In the genomic region with DNA sequence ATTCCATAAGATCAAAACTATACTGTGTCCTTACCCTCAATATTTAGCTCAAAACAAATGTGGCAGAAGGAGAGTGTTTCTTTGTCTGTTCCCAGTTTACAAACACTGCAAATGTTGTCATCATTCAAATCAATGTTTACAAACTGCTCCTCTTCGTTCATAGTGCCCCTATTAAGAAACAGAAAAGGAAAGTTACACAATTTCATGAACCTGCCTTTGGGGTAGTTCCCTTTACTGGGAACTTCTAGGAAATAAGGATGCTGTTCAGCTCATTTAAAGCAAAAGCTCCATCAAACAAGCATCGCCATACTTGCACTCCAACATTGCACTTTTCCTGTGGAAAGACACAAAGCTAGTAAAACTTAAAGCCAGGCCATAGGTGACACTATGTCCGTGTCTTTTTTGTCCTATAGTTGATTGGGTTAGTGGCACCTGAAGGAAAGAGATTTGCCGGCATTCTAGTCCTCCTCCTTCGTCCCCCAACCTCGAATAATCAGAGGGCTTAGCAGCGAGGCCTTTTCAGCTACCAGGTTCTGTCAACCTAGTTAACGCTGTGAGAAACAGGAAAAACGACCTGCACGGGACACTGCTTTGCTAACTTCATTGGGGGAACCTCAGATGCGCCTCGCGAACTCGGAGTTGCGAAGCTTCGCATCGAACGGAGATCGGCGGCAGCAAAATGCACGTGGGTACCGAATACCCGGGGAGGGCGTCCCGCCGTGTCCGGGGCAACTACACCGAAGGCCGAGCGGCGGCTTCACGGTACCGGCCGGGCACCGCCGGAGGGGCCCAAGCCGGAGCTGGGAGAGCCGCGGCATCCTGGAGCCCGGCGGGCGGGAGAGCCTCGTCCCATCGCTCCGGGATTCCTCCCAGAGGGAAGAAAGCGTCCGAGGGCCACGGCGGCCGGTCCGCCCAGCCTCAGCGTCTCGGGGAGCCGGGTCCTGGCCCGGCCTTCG, we compare ENCODE assay signal across 8 cellular contexts. TPM values are rescaled to one million over a fixed set of nuclear protein-coding genes. Genes with fewer than 3 reads are reported as not detected.
A peak's percentile ranks its signal among the peaks of the same experiment; 100 is the strongest.
DNase-seq lines count a peak whose midpoint lies in the region; ATAC-seq and TF ChIP-seq lines count a peak whose summit lies in the region.

No MANE protein-coding gene starts in this region.

- H3K36me3 ChIP-seq in CD4-positive, alpha-beta memory T cell (ENCODE audit: insufficient read depth, low read length), result no peaks in the 10 kb centered on the region

- no peak for TF ChIP-seq CTCF in astrocyte of the cerebellum (IDR thresholded peaks at IDR 0.05; ENCODE audit: low read depth, low read length, missing control alignments)

- H3K4me3 Mint-ChIP-seq in CD4-positive, alpha-beta memory T cell, result peak overlapping the region; percentile 88 to 97 (median 94)

- H3K4me3 ChIP-seq in CD4-positive, alpha-beta memory T cell (ENCODE audit: low read length in 2 of 2), result peak overlapping the region; percentile 70 to 92
- H3K4me3 ChIP-seq in astrocyte of the cerebellum (ENCODE audit: low read depth, low read length) (peak overlapping the region; percentile 80), iPS-18c (ENCODE audit: insufficient read depth, low read depth, low read length) (peak overlapping the region; percentile 84), skeletal muscle cell (ENCODE audit: low read depth, low read length) (peak overlapping the region; percentile 82)

- ATAC-seq in GM19463 (IDR thresholded peaks at IDR 0.05; ENCODE audit: unreplicated experiment), result peak; percentile 3

- peaks cover 16 to 44% of the 10 kb centered on the region in 2 donors for H3K36me3 Mint-ChIP-seq in CD4-positive, alpha-beta memory T cell

- H3K9me3 ChIP-seq in CD4-positive, alpha-beta memory T cell (ENCODE audit: control insufficient read depth in 1 of 2, low read length in 2 of 2), result no peaks in the 10 kb centered on the region
- no peaks in the 10 kb centered on the region for H3K9me3 ChIP-seq in iPS-18c (ENCODE audit: control insufficient read depth, insufficient read depth, low read length)

- H3K9me3 Mint-ChIP-seq in CD4-positive, alpha-beta memory T cell, result no peaks in the 10 kb centered on the region

- DNase-seq in CD4-positive, alpha-beta memory T cell, result peak; percentile 49 to 55 (median 54)
- DNase-seq in HPDE6-E6E7 (ENCODE audit: extremely low spot score) (peak; percentile 12), T follicular helper cell (ENCODE audit: low read depth) (peak; percentile 33), astrocyte of the cerebellum (ENCODE audit: low read depth) (no peak), skeletal muscle cell (ENCODE audit: low read depth) (no peak), NCI-H2029 treated with DMSO at 0.1 percent for 48 hours (lab: John Stamatoyannopoulos, UW) (no peak)

- intact Hi-C loops in CD4-positive, alpha-beta memory T cell (cut with micrococcal nuclease), result loop anchor here (1.0 to 10.0 kb wide), 7 partner anchors 14 to 304 kb away; a partner anchor contains a TSS

- peaks cover 56% of the 10 kb centered on the region for H3K4me1 ChIP-seq in CD4-positive, alpha-beta memory T cell (ENCODE audit: insufficient read depth, low read length)

- CTCF ChIA-PET in CD4-positive, alpha-beta memory T cell (lab: Charles Lee; ENCODE audit: partially characterized antibody), result interaction anchor here (0.7 to 2.9 kb wide), 21 partner anchors 9 to 140 kb away, joined by 3 to 27 read pairs (median 5); no protein-coding TSS in a partner anchor

- no peaks in the 10 kb centered on the region for H3K27me3 ChIP-seq in CD4-positive, alpha-beta memory T cell (ENCODE audit: insufficient read depth, low read length)

- H3K27ac Mint-ChIP-seq in CD4-positive, alpha-beta memory T cell, result peak overlapping the region; percentile 90 to 97 (median 96)

- peaks cover 37 to 61% (median 49%) of the 10 kb centered on the region in 4 donors for H3K4me1 Mint-ChIP-seq in CD4-positive, alpha-beta memory T cell

- H3K27ac ChIP-seq in CD4-positive, alpha-beta memory T cell (ENCODE audit: low read depth, low read length), result peak overlapping the region; percentile 96

- POLR2A ChIA-PET in CD4-positive, alpha-beta memory T cell (lab: Charles Lee; ENCODE audit: partially characterized antibody), result interaction anchor here (0.6 to 5.7 kb wide), 17 partner anchors 9 to 207 kb away, joined by 3 to 124 read pairs (median 17); no protein-coding TSS in a partner anchor

- no peaks in the 10 kb centered on the region for H3K27me3 Mint-ChIP-seq in CD4-positive, alpha-beta memory T cell

- in situ Hi-C loops in astrocyte of the cerebellum (cut with HindIII; ENCODE audit: low sequenced_read_pairs), result no loop called here

RNA-seq across cellular contexts. Expression of a gene that starts 0.7 kb away (rescaled TPM):
- total RNA-seq in CD4-positive, alpha-beta memory T cell, result 10 to 100 TPM; 80.1 to 80.5 TPM
- polyA plus RNA-seq in CD4-positive, alpha-beta memory T cell, result 10 to 100 TPM; 38.5 to 46.4 TPM

Comparison
In these comparisons a context has a peak if more than half of its experiments do, and no peak if none do; other contexts are left out.
1. DNase-seq: peak in CD4-positive, alpha-beta memory T cell (5 of 5), HPDE6-E6E7 (single experiment) and T follicular helper cell (single experiment); none in astrocyte of the cerebellum (single experiment), skeletal muscle cell (single experiment) and NCI-H2029 treated with DMSO at 0.1 percent for 48 hours (single experiment).
2. Peak in every context shown above with its lines, with median percentiles within 50 percentile points of each other: H3K4me3 ChIP-seq.